In genomic region chr1:37480125-37480466, GRCh38 we compare ENCODE assay signal across 9 cellular contexts. TPM values are rescaled to one million over a fixed set of nuclear protein-coding genes. Genes with fewer than 3 reads are reported as not detected.
A peak's percentile ranks its signal among the peaks of the same experiment; 100 is the strongest.
DNase-seq lines count a peak whose midpoint lies in the region; ATAC-seq and TF ChIP-seq lines count a peak whose summit lies in the region.
"Had no signal": no experiment of that assay in that cellular context is flagged by ENCODE, and none has a peak within 500 bp of the region (broad histone marks: within the 10 kb centered on the region; RNA-seq: fewer than 3 reads in every experiment).

No MANE protein-coding gene starts in this region.

- no peak for TF ChIP-seq CTCF in AG04450 (IDR thresholded peaks at IDR 0.05; ENCODE audit: low read depth, low read length)

- no peak for ATAC-seq in central memory CD8-positive, alpha-beta T cell (replicated peaks; ENCODE audit: extremely low read depth, poor library complexity, severe bottlenecking)
- no peak for ATAC-seq in naive thymus-derived CD8-positive, alpha-beta T cell
- ATAC-seq in GM19397 (IDR thresholded peaks at IDR 0.05; ENCODE audit: unreplicated experiment): no peak

- H3K27me3 Mint-ChIP-seq in central memory CD8-positive, alpha-beta T cell: no peaks in the 10 kb centered on the region
- no peaks in the 10 kb centered on the region for H3K27me3 Mint-ChIP-seq in naive thymus-derived CD8-positive, alpha-beta T cell

- H3K9me3 Mint-ChIP-seq in central memory CD8-positive, alpha-beta T cell: no peaks in the 10 kb centered on the region
- H3K9me3 Mint-ChIP-seq in naive thymus-derived CD8-positive, alpha-beta T cell: no peaks in the 10 kb centered on the region

- peaks cover 5% of the 10 kb centered on the region; the same call in 1 of the 2 replicates for H3K9me3 ChIP-seq in AG04450 (ENCODE audit: control insufficient read depth, insufficient read depth, low read length)
- no peaks in the 10 kb centered on the region for H3K9me3 ChIP-seq in KOPT-K1 (ENCODE audit: insufficient read depth, low read length, poor library complexity, severe bottlenecking)

- POLR2A ChIA-PET in AG04450 (lab: Yijun Ruan, JAX): interaction anchor here (1.0 kb wide), 1 partner anchor 14 kb away, joined by 3 read pairs; no protein-coding TSS in a partner anchor
- POLR2A ChIA-PET in naive thymus-derived CD8-positive, alpha-beta T cell (lab: Charles Lee): interaction anchor here (0.8 to 8.8 kb wide), 7 partner anchors 10 to 328 kb away, joined by 3 to 133 read pairs (median 7); partner anchors contain the start of genes CDCA8, MEAF6, SNIP1 and YRDC

- no peaks in the 10 kb centered on the region for H3K27me3 ChIP-seq in AG04450 (ENCODE audit: control insufficient read depth, insufficient read depth, low read length)
- H3K27me3 ChIP-seq: cardiac muscle cell had no signal

- H3K36me3 ChIP-seq in KOPT-K1 (ENCODE audit: insufficient read depth, low read length): peaks cover 78% of the 10 kb centered on the region

- H3K27ac ChIP-seq in AG04450 (ENCODE audit: low read depth, low read length) (peak overlapping the region; percentile 93), KOPT-K1 (ENCODE audit: low read depth, low read length, poor library complexity, severe bottlenecking) (peak overlapping the region; percentile 69)
- H3K27ac ChIP-seq: cardiac muscle cell had no signal

- DNase-seq in AG04450 (ENCODE audit: low read depth, low spot score) (no peak), NCI-H82 treated with DMSO at 0.1 percent for 48 hours (lab: John Stamatoyannopoulos, UW; ENCODE audit: unreplicated experiment) (no peak), activated gamma-delta T cell treated with Interleukin-2 at 50 U/mL for 16 hours (no peak), T1000 (lab: John Stamatoyannopoulos, UW) (no peak)
- no peak for DNase-seq in central memory CD8-positive, alpha-beta T cell (ENCODE audit: low spot score in 2 of 2)
- peak in 1 of 10 donors; percentile 13 for DNase-seq in naive thymus-derived CD8-positive, alpha-beta T cell

- peak overlapping the region; percentile 96 for H3K4me3 Mint-ChIP-seq in central memory CD8-positive, alpha-beta T cell
- peak overlapping the region; percentile 52 to 99 (median 96) for H3K4me3 Mint-ChIP-seq in naive thymus-derived CD8-positive, alpha-beta T cell

- peaks cover 65% of the 10 kb centered on the region for H3K4me1 Mint-ChIP-seq in central memory CD8-positive, alpha-beta T cell
- peaks cover 33 to 57% (median 54%) of the 10 kb centered on the region in 4 donors for H3K4me1 Mint-ChIP-seq in naive thymus-derived CD8-positive, alpha-beta T cell

- peaks cover 88% of the 10 kb centered on the region for H3K36me3 Mint-ChIP-seq in central memory CD8-positive, alpha-beta T cell (ENCODE audit: insufficient read depth)
- H3K36me3 Mint-ChIP-seq in naive thymus-derived CD8-positive, alpha-beta T cell: peaks cover 0 to 74% (median 31%) of the 10 kb centered on the region in 3 donors

- peak overlapping the region; percentile 47 for H3K4me3 ChIP-seq in AG04450 (ENCODE audit: low read depth, low read length)
- H3K4me3 ChIP-seq: cardiac muscle cell had no signal

- CTCF ChIA-PET in AG04450 (lab: Charles Lee): no interaction called here

- peak overlapping the region; percentile 99 for H3K27ac Mint-ChIP-seq in central memory CD8-positive, alpha-beta T cell (ENCODE audit: low read depth)
- peak overlapping the region; percentile 75 to 99 (median 98) for H3K27ac Mint-ChIP-seq in naive thymus-derived CD8-positive, alpha-beta T cell

RNA-seq across cellular contexts. Expression of gene ZC3H12A, which starts 5.7 kb away (rescaled TPM):
- polyA plus RNA-seq in AG04450 (2011; rRNA removed): 4.3 and 6.4 TPM in 2 replicates
- 7.2 and 13.7 TPM in 2 replicates for polyA minus RNA-seq in AG04450 (2011; rRNA and poly(A)+ RNA removed)
- 10 to 100 TPM; 39.5 to 45.3 TPM for total RNA-seq in naive thymus-derived CD8-positive, alpha-beta T cell
- polyA plus RNA-seq in naive thymus-derived CD8-positive, alpha-beta T cell: 10 to 100 TPM in 1 of 3 donors, 1 to 10 TPM in 2; 1.5 to 10.0 (median 3.1) TPM

RNA-seq across cellular contexts. Expression of gene MEAF6, which starts 34.5 kb away (rescaled TPM):
- 59.6 and 69.6 TPM in 2 replicates for polyA plus RNA-seq in AG04450 (2011; rRNA removed)
- 18.2 and 24.1 TPM in 2 replicates for polyA minus RNA-seq in AG04450 (2011; rRNA and poly(A)+ RNA removed)
- 10 to 100 TPM; 93.8 to 99.3 TPM for total RNA-seq in naive thymus-derived CD8-positive, alpha-beta T cell
- polyA plus RNA-seq in naive thymus-derived CD8-positive, alpha-beta T cell: 100 to 1,000 TPM; 118 to 184 (median 154) TPM
